In the genomic region with DNA sequence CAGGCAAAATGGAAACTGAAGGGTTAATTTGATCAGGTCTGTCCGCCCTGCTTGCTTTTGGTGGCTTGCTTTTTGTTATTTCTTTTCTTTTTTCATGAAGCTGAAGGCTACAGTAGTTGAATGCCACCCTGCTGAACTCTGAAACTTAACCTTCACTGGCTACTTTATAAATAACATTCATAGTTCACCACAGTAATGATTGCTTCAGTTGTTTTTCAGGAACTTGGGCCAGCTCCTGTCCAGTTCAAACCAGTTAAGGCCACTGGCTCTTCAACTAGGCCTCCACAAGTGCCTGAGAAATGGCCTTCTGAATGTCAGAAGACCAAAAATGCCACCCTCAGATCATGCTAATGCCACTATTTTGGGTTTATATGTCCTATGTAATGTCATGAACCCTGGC, we compare ENCODE assay signal across 26 cellular contexts. TPM values are rescaled to one million over a fixed set of nuclear protein-coding genes. Genes with fewer than 3 reads are reported as not detected.
DNase-seq lines count a peak whose midpoint lies in the region; ATAC-seq, FAIRE-seq and TF ChIP-seq lines count a peak whose summit lies in the region.
"Had no signal": no experiment of that assay in that cellular context is flagged by ENCODE, and none has a peak within 500 bp of the region (broad histone marks: within the 10 kb centered on the region; RNA-seq: fewer than 3 reads in every experiment).

No MANE protein-coding gene starts in this region.

- no peak for TF ChIP-seq CTCF in heart right ventricle (IDR thresholded peaks at IDR 0.05)
- TF ChIP-seq CTCF in right lobe of liver (IDR thresholded peaks at IDR 0.05) = no peak
- no peak for TF ChIP-seq CTCF in thyroid gland (IDR thresholded peaks at IDR 0.05)
- no peak for TF ChIP-seq CTCF in foreskin keratinocyte (conservative IDR thresholded peaks at IDR 0.05)

- ATAC-seq in Right ventricle myocardium superior (ENCODE audit: poor library complexity) (peak; percentile 63), left cardiac atrium (no peak), heart right ventricle (peak in 7 of 8 donors; percentile 12 to 76 (median 56)), right lobe of liver (peak; percentile 79 to 87 (median 80)), foreskin keratinocyte (no peak)
- ATAC-seq: CD8-positive, alpha-beta T cell; GM23338 had no signal

- H3K27me3 ChIP-seq in heart right ventricle = peaks cover 0 to 11% (median 0%) of the 10 kb centered on the region in 7 donors
- H3K27me3 ChIP-seq in right lobe of liver = no peaks in the 10 kb centered on the region
- H3K27me3 ChIP-seq in thyroid gland = no peaks in the 10 kb centered on the region
- H3K27me3 ChIP-seq in foreskin keratinocyte = no peaks in the 10 kb centered on the region

- H3K27ac ChIP-seq in heart right ventricle = peak overlapping the region in 4 of 10 donors; percentile 25 to 36 (median 32)
- peak overlapping the region; percentile 37 to 84 (median 84) for H3K27ac ChIP-seq in right lobe of liver
- no peak overlapping the region for H3K27ac ChIP-seq in thyroid gland
- H3K27ac ChIP-seq in foreskin keratinocyte = no peak overlapping the region
- H3K27ac ChIP-seq: HL-60 had no signal

- H3K4me3 ChIP-seq in heart right ventricle (no peak overlapping the region), right lobe of liver (no peak overlapping the region), thyroid gland (replicated peaks in 1 of 3) (no peak overlapping the region)
- H3K4me3 ChIP-seq: GM23338, HAP-1 had no signal

- FAIRE-seq in HTR-8/SVneo (lab: Jason Lieb, UNC) = no peak
- FAIRE-seq: GM18507 had no signal

- H3K36me3 ChIP-seq in heart right ventricle = no peaks in the 10 kb centered on the region
- no peaks in the 10 kb centered on the region for H3K36me3 ChIP-seq in right lobe of liver
- H3K36me3 ChIP-seq in thyroid gland = no peaks in the 10 kb centered on the region
- H3K36me3 ChIP-seq: HAP-1 had no signal

- TF ChIP-seq POLR2A in right lobe of liver (IDR thresholded peaks at IDR 0.05) (no peak), thyroid gland (IDR thresholded peaks at IDR 0.05) (no peak)

- 47 to 60% methylated on average over 1 of the region's 1 CpG for WGBS in heart right ventricle, 2 donors
- 10% methylated on average over 1 of the region's 1 CpG for WGBS in right lobe of liver (ENCODE audit: insufficient coverage, low coverage, low lambda C conversion rate, missing lambda C conversion rate)
- 45 to 52% methylated on average over 1 of the region's 1 CpG for WGBS in thyroid gland, 2 donors

- no peaks in the 10 kb centered on the region for H3K4me1 ChIP-seq in heart right ventricle
- H3K4me1 ChIP-seq in right lobe of liver = peaks cover 0 to 7% (median 0%) of the 10 kb centered on the region in 4 donors
- no peaks in the 10 kb centered on the region for H3K4me1 ChIP-seq in thyroid gland
- H3K4me1 ChIP-seq in foreskin keratinocyte = no peaks in the 10 kb centered on the region
- H3K4me1 ChIP-seq: HAP-1 had no signal

- H3K9me3 ChIP-seq in heart right ventricle (peaks cover 0 to 5% (median 0%) of the 10 kb centered on the region in 11 donors), right lobe of liver (no peaks in the 10 kb centered on the region), thyroid gland (no peaks in the 10 kb centered on the region)
- H3K9me3 ChIP-seq: HAP-1 had no signal

- DNase-seq in Right ventricle myocardium superior = no peak
- no peak for DNase-seq in left cardiac atrium
- no peak for DNase-seq in heart right ventricle
- peak in 1 of 3 donors; percentile 55 for DNase-seq in right lobe of liver
- DNase-seq in thyroid gland = peak; percentile 6 to 34
- DNase-seq in foreskin keratinocyte = no peak
- DNase-seq in NCI-H2107 treated with DMSO at 0.1 percent for 48 hours (lab: John Stamatoyannopoulos, UW; ENCODE audit: unreplicated experiment) = no peak
- no peak for DNase-seq in HTR-8/SVneo (ENCODE audit: insufficient read length, low spot score)
- DNase-seq: 8988T; AML-193; C1 segment of cervical spinal cord; CD8-positive, alpha-beta T cell; DMS53; GDM1; KG1; NCI-H1105; NCI-H2081; NCI-H2171 treated with DMSO at 0.1 percent for 48 hours; NCI-H526; SHP77 treated with DMSO at 0.1 percent for 48 hours had no signal

- intact Hi-C loops in Right ventricle myocardium superior (cut with DNase I) (no loop called here), left cardiac atrium (cut with DNase I) (no loop called here), heart right ventricle (cut with DNase I) (no loop called here), right lobe of liver (cut with DNase I) (no loop called here), thyroid gland (cut with DNase I) (no loop called here)

RNA-seq across cellular contexts. Expression of gene ASB9, which starts 7.7 kb away (rescaled TPM):
- total RNA-seq in Right ventricle myocardium superior (0.70 TPM), left cardiac atrium (1 to 10 TPM; 1.3 to 1.4 TPM), heart right ventricle (1 to 10 TPM in 2 of 10 donors, under 1 TPM in 8; 0.39 to 1.5 (median 0.86) TPM), right lobe of liver (1 to 10 TPM; 1.3 to 7.4 (median 3.5) TPM), thyroid gland (1 to 10 TPM; 1.4 to 3.0 (median 2.2) TPM), foreskin keratinocyte (0.85 and 1.0 TPM in 2 replicates)
- polyA plus RNA-seq in heart right ventricle (1 to 10 TPM in 1 of 2 donors, under 1 TPM in 1; 0.59 to 1.6 TPM), foreskin keratinocyte (0.80 and 0.95 TPM in 2 replicates)
- total RNA-seq: CD8-positive, alpha-beta T cell had no signal

RNA-seq across cellular contexts. Expression of gene ASB11, which starts 37.8 kb away (rescaled TPM):
- total RNA-seq in Right ventricle myocardium superior = 94.5 TPM
- 10 to 100 TPM; 61.6 to 65.9 TPM for total RNA-seq in left cardiac atrium
- 100 to 1,000 TPM in 7 of 10 donors, 10 to 100 TPM in 3; 64.9 to 149 (median 101) TPM for total RNA-seq in heart right ventricle
- 10 to 100 TPM in 1 of 2 donors, 1 to 10 TPM in 1; 4.3 to 18.1 TPM for polyA plus RNA-seq in heart right ventricle
- not detected for total RNA-seq in right lobe of liver
- total RNA-seq in thyroid gland = under 1 TPM in 1 of 4 donors, not detected in 3; 0.20 TPM
- total RNA-seq in foreskin keratinocyte = not detected in 2 replicates
- polyA plus RNA-seq in foreskin keratinocyte = not detected in 2 replicates
- total RNA-seq: CD8-positive, alpha-beta T cell; GM23338; HT-29; RPMI7951 had no signal
- polyA plus RNA-seq: GM23338 had no signal

RNA-seq across cellular contexts. Expression of gene PIGA, which starts 57.7 kb away (rescaled TPM):
- total RNA-seq in Right ventricle myocardium superior = 2.5 TPM
- 1 to 10 TPM; 2.9 to 6.3 TPM for total RNA-seq in left cardiac atrium
- total RNA-seq in heart right ventricle = 1 to 10 TPM; 3.1 to 7.3 (median 4.7) TPM
- polyA plus RNA-seq in heart right ventricle = 1 to 10 TPM; 5.9 to 6.9 TPM
- 10 to 100 TPM in 1 of 6 experiments, 1 to 10 TPM in 5; 4.8 to 12.5 (median 7.3) TPM for total RNA-seq in right lobe of liver
- 10 to 100 TPM; 12.1 to 27.2 (median 15.4) TPM for total RNA-seq in thyroid gland
- 12.2 and 12.4 TPM in 2 replicates for total RNA-seq in foreskin keratinocyte
- 2.9 and 4.1 TPM in 2 replicates for polyA plus RNA-seq in foreskin keratinocyte

Comparison
In these comparisons a context has a peak if more than half of its experiments do, and no peak if none do; other contexts are left out.
1. ATAC-seq: peak in Right ventricle myocardium superior (single experiment), heart right ventricle (7 of 8) and right lobe of liver (4 of 4); none in left cardiac atrium (0 of 2) and foreskin keratinocyte (single experiment).
2. DNase-seq: peak in thyroid gland (2 of 2); none in Right ventricle myocardium superior (single experiment), left cardiac atrium (single experiment), heart right ventricle (0 of 2), foreskin keratinocyte (0 of 2), NCI-H2107 treated with DMSO at 0.1 percent for 48 hours (single experiment) and HTR-8/SVneo (single experiment).
3. H3K27ac ChIP-seq: peak in right lobe of liver (3 of 3); none in thyroid gland (0 of 3) and foreskin keratinocyte (single experiment).
4. RNA of gene ASB11, which starts 37.8 kb away (total RNA-seq): 64.9 to 149 TPM in heart right ventricle, 94.5 TPM in Right ventricle myocardium superior (single experiment) and 61.6 to 65.9 TPM in left cardiac atrium; 0.20 TPM in thyroid gland, not detected in right lobe of liver and not detected in foreskin keratinocyte; every median in the first group is over 10 times any median in the second.